Comparison of ENCODE assay signal across 8 cellular contexts in genomic region chr17:56592487-56593072, GRCh38. TPM values are rescaled to one million over a fixed set of nuclear protein-coding genes. Genes with fewer than 3 reads are reported as not detected.
DNase-seq lines count a peak whose midpoint lies in the region; ATAC-seq lines count a peak whose summit lies in the region.

No MANE protein-coding gene starts in this region.

- peaks cover 23% of the 10 kb centered on the region for H3K4me1 ChIP-seq in muscle layer of colon (ENCODE audit: insufficient read depth, low read length)

- H3K27me3 ChIP-seq in muscle layer of colon (ENCODE audit: control insufficient read depth in 1 of 2, insufficient read depth in 2 of 2, low read length in 2 of 2) = peaks cover 37 to 56% of the 10 kb centered on the region in 2 donors

- peak overlapping the region; percentile 57 to 65 for H3K4me3 ChIP-seq in muscle layer of colon (ENCODE audit: low read depth in 1 of 2, low read length in 2 of 2)

- peaks cover 12 to 30% of the 10 kb centered on the region in 2 donors for H3K4me1 Mint-ChIP-seq in stimulated activated naive B cell treated with anti-CD40 and anti-IgM and Interleukin-4, amounts not matched to agents 10 μg/mL and 1 μg/mL and 100 μg/mL, for 72 hours

- peak; percentile 64 for ATAC-seq in HG03159 (IDR thresholded peaks at IDR 0.05; ENCODE audit: unreplicated experiment)
- ATAC-seq in esophagus mucosa = peak; percentile 68
- ATAC-seq in stimulated activated naive B cell treated with anti-CD40 and anti-IgM and Interleukin-4, amounts not matched to agents 10 μg/mL and 1 μg/mL and 100 μg/mL, for 72 hours (replicated peaks) = peak; percentile 57 to 69

- H3K36me3 Mint-ChIP-seq in stimulated activated naive B cell treated with anti-CD40 and anti-IgM and Interleukin-4, amounts not matched to agents 10 μg/mL and 1 μg/mL and 100 μg/mL, for 72 hours = no peaks in the 10 kb centered on the region

- H3K9me3 Mint-ChIP-seq in stimulated activated naive B cell treated with anti-CD40 and anti-IgM and Interleukin-4, amounts not matched to agents 10 μg/mL and 1 μg/mL and 100 μg/mL, for 72 hours = no peaks in the 10 kb centered on the region

- peaks cover 46 to 52% of the 10 kb centered on the region in 2 donors for H3K27me3 Mint-ChIP-seq in stimulated activated naive B cell treated with anti-CD40 and anti-IgM and Interleukin-4, amounts not matched to agents 10 μg/mL and 1 μg/mL and 100 μg/mL, for 72 hours

- H3K36me3 ChIP-seq in muscle layer of colon (ENCODE audit: insufficient read depth, low read length) = no peaks in the 10 kb centered on the region

- H3K27ac ChIP-seq in muscle layer of colon (ENCODE audit: low read depth, low read length) = no peak overlapping the region

- no peak overlapping the region for H3K9ac ChIP-seq in muscle layer of colon (ENCODE audit: low read length)

- H3K27ac Mint-ChIP-seq in stimulated activated naive B cell treated with anti-CD40 and anti-IgM and Interleukin-4, amounts not matched to agents 10 μg/mL and 1 μg/mL and 100 μg/mL, for 72 hours = peak overlapping the region; percentile 47

- DNase-seq in NCI-H2029 (lab: John Stamatoyannopoulos, UW) (peak; percentile 39), NCI-H2029 treated with DMSO at 0.1 percent for 48 hours (lab: John Stamatoyannopoulos, UW) (no peak), NCI-H82 (lab: John Stamatoyannopoulos, UW) (peak; percentile 94), activated T-cell treated with anti-CD3 and anti-CD28 coated beads for 1 hour (ENCODE audit: low read depth) (peak; percentile 60)
- DNase-seq in stimulated activated naive B cell treated with anti-CD40 and anti-IgM and Interleukin-4, amounts not matched to agents 10 μg/mL and 1 μg/mL and 100 μg/mL, for 72 hours = peak; percentile 54

- peak overlapping the region; percentile 78 to 88 for H3K4me3 Mint-ChIP-seq in stimulated activated naive B cell treated with anti-CD40 and anti-IgM and Interleukin-4, amounts not matched to agents 10 μg/mL and 1 μg/mL and 100 μg/mL, for 72 hours

- no peaks in the 10 kb centered on the region for H3K9me3 ChIP-seq in muscle layer of colon (ENCODE audit: low read length)

RNA-seq across cellular contexts. Expression of gene NOG, which starts 0.9 kb away (rescaled TPM):
- not detected for total RNA-seq in esophagus mucosa
